Comparison of ENCODE assay signal across 8 cellular contexts in the genomic region with DNA sequence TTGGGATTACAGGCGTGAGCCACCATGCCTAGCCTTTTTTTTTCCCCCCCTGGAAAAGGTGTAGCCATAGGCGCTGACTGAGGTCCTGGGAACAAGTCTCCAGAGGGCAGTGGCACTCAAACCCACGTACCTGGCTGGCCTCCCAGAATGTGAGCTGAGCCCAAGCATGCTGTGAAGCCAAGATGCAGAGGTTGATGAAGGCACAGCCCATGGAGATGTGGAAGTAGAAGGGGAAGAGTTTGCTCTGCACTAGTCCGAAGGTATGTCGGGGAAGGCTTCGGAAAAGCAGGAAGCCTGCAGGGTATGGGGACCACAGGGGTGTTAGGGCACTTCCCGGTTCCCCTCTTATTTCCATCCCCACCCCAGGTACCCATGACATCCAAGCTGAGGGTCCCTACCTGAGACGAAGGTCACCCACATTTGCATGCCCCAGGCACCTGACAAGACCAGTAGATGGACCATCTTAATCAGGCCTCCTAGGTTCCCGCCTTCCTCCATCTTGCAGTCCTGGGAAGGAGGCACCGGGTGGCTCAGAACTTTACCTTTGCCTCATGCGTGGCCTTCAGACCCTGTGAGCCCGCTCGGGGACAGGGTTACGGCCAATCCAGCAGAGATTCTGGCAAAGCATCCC. TPM values are rescaled to one million over a fixed set of nuclear protein-coding genes. Genes with fewer than 3 reads are reported as not detected.
DNase-seq lines count a peak whose midpoint lies in the region; ATAC-seq and TF ChIP-seq lines count a peak whose summit lies in the region.

No MANE protein-coding gene starts in this region.

- TF ChIP-seq CTCF in glutamatergic neuron (IDR thresholded peaks at IDR 0.05; ENCODE audit: partially characterized antibody, unreplicated experiment) (no peak), GM10248 (IDR thresholded peaks at IDR 0.05; ENCODE audit: control extremely low read depth, extremely low read depth, low read depth, missing control alignments) (no peak)

- H3K4me1 Mint-ChIP-seq in T-cell, result peaks cover 27 to 33% (median 28%) of the 10 kb centered on the region in 3 donors
- peaks cover 11% of the 10 kb centered on the region for H3K4me1 Mint-ChIP-seq in glutamatergic neuron (ENCODE audit: low read depth, unreplicated experiment)
- peaks cover 42% of the 10 kb centered on the region for H3K4me1 Mint-ChIP-seq in stimulated activated naive CD8-positive, alpha-beta T cell treated with anti-CD3 and anti-CD28 coated beads, Interleukin-15, amount 100 ng/mL, for 72 hours

- POLR2A ChIA-PET in T-cell (lab: Charles Lee), result interaction anchor here in 1 of 2 donors (0.7 to 1.2 kb wide), 2 partner anchors 35 to 94 kb away, joined by 3 to 9 read pairs; no protein-coding TSS in a partner anchor
- POLR2A ChIA-PET in GM10248 (lab: Yijun Ruan, JAX), result no interaction called here

- H3K9me3 Mint-ChIP-seq in T-cell (peaks cover 3 to 5% (median 3%) of the 10 kb centered on the region in 3 donors), glutamatergic neuron (ENCODE audit: unreplicated experiment) (peaks cover 6% of the 10 kb centered on the region)
- H3K9me3 Mint-ChIP-seq in stimulated activated naive CD8-positive, alpha-beta T cell treated with anti-CD3 and anti-CD28 coated beads, Interleukin-15, amount 100 ng/mL, for 72 hours, result peaks cover 8 to 13% of the 10 kb centered on the region in 2 donors

- CTCF ChIA-PET in T-cell (lab: Charles Lee), result interaction anchor here in 1 of 2 donors (2.0 kb wide), 1 partner anchor 30 kb away, joined by 13 read pairs; the partner anchor contains the start of gene SWSAP1
- CTCF ChIA-PET in GM10248 (lab: Yijun Ruan, JAX), result interaction anchor here (1.2 to 2.2 kb wide), 2 partner anchors 36 to 137 kb away, joined by 4 to 11 read pairs; no protein-coding TSS in a partner anchor

- H3K27ac Mint-ChIP-seq in T-cell (peak overlapping the region; percentile 81 to 95), glutamatergic neuron (ENCODE audit: unreplicated experiment) (peak overlapping the region; percentile 59)
- H3K27ac Mint-ChIP-seq in stimulated activated naive CD8-positive, alpha-beta T cell treated with anti-CD3 and anti-CD28 coated beads, Interleukin-15, amount 100 ng/mL, for 72 hours, result peak overlapping the region; percentile 96 to 97

- ATAC-seq in T-cell (replicated peaks in 1 of 4) (no peak), HG02973 (IDR thresholded peaks at IDR 0.05; ENCODE audit: unreplicated experiment) (no peak)
- ATAC-seq in stimulated activated naive CD8-positive, alpha-beta T cell treated with anti-CD3 and anti-CD28 coated beads, Interleukin-15, amount 100 ng/mL, for 72 hours, result no peak

- no peaks in the 10 kb centered on the region for H3K27me3 Mint-ChIP-seq in T-cell
- H3K27me3 Mint-ChIP-seq in glutamatergic neuron (ENCODE audit: unreplicated experiment), result peaks cover 3% of the 10 kb centered on the region
- no peaks in the 10 kb centered on the region for H3K27me3 Mint-ChIP-seq in stimulated activated naive CD8-positive, alpha-beta T cell treated with anti-CD3 and anti-CD28 coated beads, Interleukin-15, amount 100 ng/mL, for 72 hours

- H3K4me3 Mint-ChIP-seq in T-cell, result peak overlapping the region; percentile 93 to 97 (median 97)
- peak overlapping the region; percentile 91 for H3K4me3 Mint-ChIP-seq in glutamatergic neuron (ENCODE audit: unreplicated experiment)
- peak overlapping the region; percentile 91 to 93 for H3K4me3 Mint-ChIP-seq in stimulated activated naive CD8-positive, alpha-beta T cell treated with anti-CD3 and anti-CD28 coated beads, Interleukin-15, amount 100 ng/mL, for 72 hours

- H3K36me3 Mint-ChIP-seq in T-cell (peaks cover 12% of the 10 kb centered on the region), glutamatergic neuron (ENCODE audit: unreplicated experiment) (no peaks in the 10 kb centered on the region)

- DNase-seq in NCI-H2107 treated with DMSO at 0.1 percent for 48 hours (lab: John Stamatoyannopoulos, UW; ENCODE audit: unreplicated experiment) (peak; percentile 21), NCI-H2107 (lab: John Stamatoyannopoulos, UW) (no peak), T-cell (no peak), glutamatergic neuron (no peak), GM10248 (ENCODE audit: extremely low spot score) (no peak), AG08395 (ENCODE audit: low spot score) (no peak)
- DNase-seq in stimulated activated naive CD8-positive, alpha-beta T cell treated with anti-CD3 and anti-CD28 coated beads, Interleukin-15, amount 100 ng/mL, for 72 hours, result no peak

RNA-seq across cellular contexts. Expression of gene TMEM205, which starts 0.8 kb away (rescaled TPM):
- total RNA-seq in T-cell (10 to 100 TPM; 15.6 to 32.9 (median 27.0) TPM), glutamatergic neuron (ENCODE audit: unreplicated experiment) (43.1 TPM)

RNA-seq across cellular contexts. Expression of gene CCDC159, which starts 1.1 kb away (rescaled TPM):
- total RNA-seq in T-cell (10 to 100 TPM; 59.7 to 81.8 (median 69.6) TPM), glutamatergic neuron (ENCODE audit: unreplicated experiment) (8.0 TPM)

RNA-seq across cellular contexts. Expression of gene RAB3D, which starts 5.8 kb away (rescaled TPM):
- total RNA-seq in T-cell (1 to 10 TPM; 4.7 to 9.5 (median 8.8) TPM), glutamatergic neuron (ENCODE audit: unreplicated experiment) (130 TPM)

RNA-seq across cellular contexts. Expression of gene PLPPR2, which starts 10.0 kb away (rescaled TPM):
- total RNA-seq in T-cell, result 10 to 100 TPM in 3 of 5 donors, 1 to 10 TPM in 2; 8.6 to 16.2 (median 10.7) TPM
- 77.0 TPM for total RNA-seq in glutamatergic neuron (ENCODE audit: unreplicated experiment)

RNA-seq across cellular contexts. Expression of gene SWSAP1, which starts 29.2 kb away (rescaled TPM):
- total RNA-seq in T-cell (1 to 10 TPM; 1.6 to 5.5 (median 4.3) TPM), glutamatergic neuron (ENCODE audit: unreplicated experiment) (2.1 TPM)

Comparison
In these comparisons a context has a peak if more than half of its experiments do, and no peak if none do; other contexts are left out.
1. RNA of gene RAB3D, which starts 5.8 kb away (total RNA-seq): 130 TPM in glutamatergic neuron (single experiment); 4.7 to 9.5 TPM in T-cell; every median in the first group is over 10 times any median in the second.
2. Peak in every context shown above with its lines, with median percentiles within 50 percentile points of each other: H3K27ac Mint-ChIP-seq and H3K4me3 Mint-ChIP-seq.